10 cellular contexts compared by ENCODE assay signal in genomic region chr10:90858489-90858968, GRCh38. TPM values are rescaled to one million over a fixed set of nuclear protein-coding genes. Genes with fewer than 3 reads are reported as not detected.
A peak's percentile ranks its signal among the peaks of the same experiment; 100 is the strongest.
DNase-seq lines count a peak whose midpoint lies in the region; ATAC-seq, FAIRE-seq and TF ChIP-seq lines count a peak whose summit lies in the region.
"Had no signal": no experiment of that assay in that cellular context is flagged by ENCODE, and none has a peak within 500 bp of the region (broad histone marks: within the 10 kb centered on the region; RNA-seq: fewer than 3 reads in every experiment).

No MANE protein-coding gene starts in this region.

- H3K27me3 ChIP-seq in BLaER1 treated with 17β-estradiol and CSF1 and Interleukin-3, amounts not matched to agents 10 nM and 100 nM: peaks cover 30 to 85% (median 75%) of the 10 kb centered on the region in 11 experiments
- H3K27me3 ChIP-seq in OCI-LY1 (ENCODE audit: insufficient read depth, low read length): no peaks in the 10 kb centered on the region
- H3K27me3 ChIP-seq in endothelial cell of umbilical vein (ENCODE audit: control insufficient read depth in 2 of 2, insufficient read depth in 2 of 2, low read length in 2 of 2): peaks cover 26 to 41% of the 10 kb centered on the region in 2 experiments
- peaks cover 63% of the 10 kb centered on the region for H3K27me3 ChIP-seq in neuron (ENCODE audit: insufficient read depth, low read length)

- CTCF ChIA-PET in endothelial cell of umbilical vein (lab: Charles Lee): interaction anchor here (0.7 to 1.8 kb wide), 5 partner anchors 13 to 1038 kb away, joined by 3 to 5 read pairs (median 3); partner anchors contain the start of gene RPP30

- dilution Hi-C loops in endothelial cell of umbilical vein (cut with MboI; ENCODE audit: extremely low pct_ligation_motif_present, low sequenced_read_pairs): no loop called here

- 0 out of 2 replicates have a peak overlapping the region, but pooled peaks have one; percentile 8 for H2AFZ ChIP-seq in OCI-LY1 (ENCODE audit: low read length)
- peak overlapping the region; percentile 90 for H2AFZ ChIP-seq in endothelial cell of umbilical vein (ENCODE audit: low read depth, low read length)
- no peak overlapping the region for H2AFZ ChIP-seq in neuron (ENCODE audit: low read depth, low read length)

- intact Hi-C loops in endothelial cell of umbilical vein (cut with micrococcal nuclease): no loop called here

- H3K9me3 ChIP-seq in BLaER1 treated with 17β-estradiol and CSF1 and Interleukin-3, amounts not matched to agents 10 nM and 100 nM (replicated peaks in 1 of 11): peaks cover 0 to 9% (median 0%) of the 10 kb centered on the region in 11 experiments; a peak in 1 of 22 replicates
- H3K9me3 ChIP-seq in OCI-LY1 (ENCODE audit: low read length) (no peaks in the 10 kb centered on the region), endothelial cell of umbilical vein (replicated peaks; ENCODE audit: control insufficient read depth, insufficient read depth, low read length) (no peaks in the 10 kb centered on the region), neuron (ENCODE audit: low read length) (no peaks in the 10 kb centered on the region)

- peak overlapping the region; percentile 64 to 92 (median 74) for H3K4me3 ChIP-seq in BLaER1 treated with 17β-estradiol and CSF1 and Interleukin-3, amounts not matched to agents 10 nM and 100 nM
- H3K4me3 ChIP-seq in OCI-LY1 (ENCODE audit: low read depth, low read length, poor library complexity, severe bottlenecking): peak overlapping the region; percentile 58
- H3K4me3 ChIP-seq in endothelial cell of umbilical vein (replicated peaks in 1 of 3; ENCODE audit: insufficient read depth in 1 of 3, low read depth in 1 of 3, low read length in 3 of 3): peak overlapping the region; percentile 42 to 60 (median 57)
- peak overlapping the region; percentile 46 for H3K4me3 ChIP-seq in neuron (ENCODE audit: low read length)

- peaks cover 17 to 65% (median 35%) of the 10 kb centered on the region in 10 experiments for H3K4me1 ChIP-seq in BLaER1 treated with 17β-estradiol and CSF1 and Interleukin-3, amounts not matched to agents 10 nM and 100 nM
- H3K4me1 ChIP-seq in OCI-LY1 (ENCODE audit: insufficient read depth, low read length, severe bottlenecking) (peaks cover 3% of the 10 kb centered on the region), endothelial cell of umbilical vein (ENCODE audit: control insufficient read depth, extremely low read depth, insufficient read depth, low read length) (peaks cover 19% of the 10 kb centered on the region), neuron (ENCODE audit: insufficient read depth, low read length) (no peaks in the 10 kb centered on the region)

- H3K27ac ChIP-seq in BLaER1 treated with 17β-estradiol and CSF1 and Interleukin-3, amounts not matched to agents 10 nM and 100 nM: peak overlapping the region; percentile 46 to 98 (median 66); a peak in 18 of 22 replicates
- H3K27ac ChIP-seq in OCI-LY1 (ENCODE audit: low read depth, low read length, poor library complexity, severe bottlenecking) (no peak overlapping the region), endothelial cell of umbilical vein (ENCODE audit: insufficient read depth, low read depth, low read length) (no peak overlapping the region)

- H3K9ac ChIP-seq in BLaER1 treated with 17β-estradiol and CSF1 and Interleukin-3, amounts not matched to agents 10 nM and 100 nM: peak overlapping the region; percentile 63 to 97 (median 81); a peak in 20 of 22 replicates
- H3K9ac ChIP-seq in OCI-LY1 (ENCODE audit: low read length) (peak overlapping the region; percentile 45; the same call in 1 of the 2 replicates), endothelial cell of umbilical vein (replicated peaks; ENCODE audit: extremely low read depth, insufficient read depth, low read length) (peak overlapping the region; percentile 17)

- TF ChIP-seq CTCF in OCI-LY1 (IDR thresholded peaks at IDR 0.05; ENCODE audit: low read length) (no peak), endothelial cell of umbilical vein (IDR thresholded peaks at IDR 0.05; ENCODE audit: extremely low read depth in 1 of 2, insufficient read depth in 1 of 2, low read depth in 1 of 2, low read length in 2 of 2) (no peak), GM13977 (IDR thresholded peaks at IDR 0.05; ENCODE audit: extremely low read depth, insufficient read depth, missing control alignments) (no peak)

- H3K4me2 ChIP-seq in BLaER1 treated with 17β-estradiol and CSF1 and Interleukin-3, amounts not matched to agents 10 nM and 100 nM: peak overlapping the region; percentile 85 to 98 (median 93)
- peak overlapping the region; percentile 70 for H3K4me2 ChIP-seq in OCI-LY1 (ENCODE audit: low read length)
- H3K4me2 ChIP-seq in endothelial cell of umbilical vein (ENCODE audit: insufficient read depth, low read length): peak overlapping the region; percentile 86

- FAIRE-seq in endothelial cell of umbilical vein (lab: Jason Lieb, UNC): no peak
- FAIRE-seq: colon had no signal

- peaks cover 0 to 33% (median 10%) of the 10 kb centered on the region in 11 experiments; a peak in 10 of 22 replicates for H4K20me1 ChIP-seq in BLaER1 treated with 17β-estradiol and CSF1 and Interleukin-3, amounts not matched to agents 10 nM and 100 nM
- H4K20me1 ChIP-seq in OCI-LY1 (ENCODE audit: insufficient read depth, low read length) (no peaks in the 10 kb centered on the region), endothelial cell of umbilical vein (replicated peaks; ENCODE audit: control insufficient read depth, extremely low read depth, insufficient read depth, low read length) (no peaks in the 10 kb centered on the region)

- H3K9me1 ChIP-seq in endothelial cell of umbilical vein (replicated peaks; ENCODE audit: control insufficient read depth, extremely low read depth, insufficient read depth, low read length): no peaks in the 10 kb centered on the region

- H3K79me2 ChIP-seq in OCI-LY1 (ENCODE audit: insufficient read depth, low read length) (no peaks in the 10 kb centered on the region), endothelial cell of umbilical vein (ENCODE audit: control insufficient read depth, insufficient read depth, low read length) (no peaks in the 10 kb centered on the region)

- no peaks in the 10 kb centered on the region for H3K36me3 ChIP-seq in BLaER1 treated with 17β-estradiol and CSF1 and Interleukin-3, amounts not matched to agents 10 nM and 100 nM
- no peaks in the 10 kb centered on the region for H3K36me3 ChIP-seq in OCI-LY1 (ENCODE audit: insufficient read depth, low read length)
- no peaks in the 10 kb centered on the region for H3K36me3 ChIP-seq in endothelial cell of umbilical vein (ENCODE audit: control insufficient read depth in 2 of 2, extremely low read depth in 1 of 2, insufficient read depth in 2 of 2, low read length in 2 of 2)
- no peaks in the 10 kb centered on the region for H3K36me3 ChIP-seq in neuron (ENCODE audit: insufficient read depth, low read length)

- H3K9me2 ChIP-seq in OCI-LY1 (ENCODE audit: low read depth, low read length): no peaks in the 10 kb centered on the region

- ATAC-seq in GM19328 (IDR thresholded peaks at IDR 0.05; ENCODE audit: unreplicated experiment) (no peak), GM18868 (IDR thresholded peaks at IDR 0.05; ENCODE audit: unreplicated experiment) (no peak)

- H3F3A ChIP-seq in OCI-LY1 (ENCODE audit: insufficient read depth, low read length): no peaks in the 10 kb centered on the region

- BruUV-seq in endothelial cell of umbilical vein (replicated peaks; lab: Mats Ljungman, UMichigan): no TSS peak

- POLR2A ChIA-PET in endothelial cell of umbilical vein (lab: Charles Lee): no interaction called here

- no peak for TF ChIP-seq POLR2A in endothelial cell of umbilical vein (IDR thresholded peaks at IDR 0.05; ENCODE audit: low read depth, low read length)

- in situ Hi-C loops in GM13977 (cut with MboI; ENCODE audit: low pct_unique_long_range_greater_than_20kb, low sequenced_read_pairs, unreplicated experiment): loop anchor here (25.0 kb wide), 2 partner anchors 121 to 1071 kb away; no protein-coding TSS in a partner anchor

- DNase-seq in endothelial cell of umbilical vein (ENCODE audit: low read depth, low spot score) (no peak), NCI-H2196 treated with DMSO at 0.1 percent for 48 hours (lab: John Stamatoyannopoulos, UW; ENCODE audit: unreplicated experiment) (no peak), GM13977 (ENCODE audit: low spot score) (no peak)
- DNase-seq: NCI-H1436 treated with DMSO at 0.1 percent for 48 hours had no signal

TF ChIP-seq in endothelial cell of umbilical vein, 7 proteins besides CTCF, POLR2A, EP300 and RAD21:
- TF ChIP-seq EZH2 (IDR thresholded peaks at IDR 0.05; ENCODE audit: borderline replicate concordance, low read depth, low read length, severe bottlenecking) (no peak), POLR2AphosphoS5 (IDR thresholded peaks at IDR 0.05; ENCODE audit: insufficient read depth, low read depth, low read length) (no peak), FOS (IDR thresholded peaks at IDR 0.05; ENCODE audit: borderline replicate concordance, insufficient read depth, low read length) (no peak), MAX (IDR thresholded peaks at IDR 0.05; ENCODE audit: insufficient read depth, insufficient read length) (no peak)

RNA-seq across cellular contexts. Expression of gene HTR7, which starts 0.7 kb away (rescaled TPM):
- total RNA-seq in endothelial cell of umbilical vein: 0.09 and 0.22 TPM in 2 replicates
- polyA plus RNA-seq in endothelial cell of umbilical vein: 0.01 TPM in 1 of 2 replicates, not detected in the other
- polyA plus RNA-seq in endothelial cell of umbilical vein (2011; cell fraction: cytosol; rRNA removed): 0.04 and 0.08 TPM in 2 replicates
- polyA plus RNA-seq in endothelial cell of umbilical vein (2011; cell fraction: nucleus; rRNA removed): 0.04 and 0.07 TPM in 2 replicates
- polyA plus RNA-seq in endothelial cell of umbilical vein (2012): 0.08 and 0.11 TPM in 2 replicates
- 0.06 TPM in 1 of 2 replicates, not detected in the other for polyA minus RNA-seq in endothelial cell of umbilical vein
- not detected for polyA minus RNA-seq in endothelial cell of umbilical vein (2011; cell fraction: cytosol; rRNA and poly(A)+ RNA removed)
- polyA minus RNA-seq in endothelial cell of umbilical vein (2011; cell fraction: nucleus; rRNA and poly(A)+ RNA removed): 0.14 TPM in 2 replicates

RNA-seq across cellular contexts. Expression of gene RPP30, which starts 13.2 kb away (rescaled TPM):
- total RNA-seq in endothelial cell of umbilical vein: 44.3 and 47.8 TPM in 2 replicates
- polyA plus RNA-seq in endothelial cell of umbilical vein: 15.1 and 21.1 TPM in 2 replicates
- polyA plus RNA-seq in endothelial cell of umbilical vein (2011; cell fraction: cytosol; rRNA removed): 27.7 and 28.5 TPM in 2 replicates
- 44.9 and 55.1 TPM in 2 replicates for polyA plus RNA-seq in endothelial cell of umbilical vein (2011; cell fraction: nucleus; rRNA removed)
- 45.0 and 81.4 TPM in 2 replicates for polyA plus RNA-seq in endothelial cell of umbilical vein (2012)
- 16.3 and 25.9 TPM in 2 replicates for polyA minus RNA-seq in endothelial cell of umbilical vein
- 29.7 TPM for polyA minus RNA-seq in endothelial cell of umbilical vein (2011; cell fraction: cytosol; rRNA and poly(A)+ RNA removed)
- polyA minus RNA-seq in endothelial cell of umbilical vein (2011; cell fraction: nucleus; rRNA and poly(A)+ RNA removed): 18.5 and 26.4 TPM in 2 replicates

Comparison
In these comparisons a context has a peak if more than half of its experiments do, and no peak if none do; other contexts are left out.
1. H3K27ac ChIP-seq: peak in BLaER1 treated with 17β-estradiol and CSF1 and Interleukin-3, amounts not matched to agents 10 nM and 100 nM (11 of 11); none in OCI-LY1 (single experiment) and endothelial cell of umbilical vein (single experiment).
2. H3K9ac ChIP-seq: peak in every context shown above with its lines; median percentile 81 in BLaER1 treated with 17β-estradiol and CSF1 and Interleukin-3, amounts not matched to agents 10 nM and 100 nM; 45 in OCI-LY1; 17 in endothelial cell of umbilical vein.
3. Peak in every context shown above with its lines, with median percentiles within 50 percentile points of each other: H3K4me2 ChIP-seq and H3K4me3 ChIP-seq.